ENCODE assay signal across 12 cellular contexts in genomic region chr11:2824851-2825250, GRCh38.
A peak's percentile ranks its signal among the peaks of the same experiment; 100 is the strongest.
DNase-seq lines count a peak whose midpoint lies in the region; ATAC-seq, FAIRE-seq and TF ChIP-seq lines count a peak whose summit lies in the region.
"Had no signal": no experiment of that assay in that cellular context is flagged by ENCODE, and none has a peak within 500 bp of the region (broad histone marks: within the 10 kb centered on the region; RNA-seq: fewer than 3 reads in every experiment).

No MANE protein-coding gene starts in this region.

- peaks cover 34% of the 10 kb centered on the region for H3K9me3 Mint-ChIP-seq in neural crest cell
- H3K9me3 Mint-ChIP-seq in activated naive CD4-positive, alpha-beta T cell treated with anti-CD3 and anti-CD28 coated beads, Interleukin-2, amount 10 ng/mL, durations not matched to agents 7 days and 5 days = peaks cover 63% of the 10 kb centered on the region

- H3K27me3 ChIP-seq in PC-9 (ENCODE audit: insufficient read depth, low read depth) = no peaks in the 10 kb centered on the region
- H3K27me3 ChIP-seq in fibroblast of lung (ENCODE audit: control insufficient read depth, insufficient read depth, low read length) = no peaks in the 10 kb centered on the region
- H3K27me3 ChIP-seq in tibial nerve = no peaks in the 10 kb centered on the region

- no peaks in the 10 kb centered on the region for H3K27me3 Mint-ChIP-seq in neural crest cell (ENCODE audit: low read depth)
- peaks cover 12% of the 10 kb centered on the region for H3K27me3 Mint-ChIP-seq in activated naive CD4-positive, alpha-beta T cell treated with anti-CD3 and anti-CD28 coated beads, Interleukin-2, amount 10 ng/mL, durations not matched to agents 7 days and 5 days

- H3K9me2 ChIP-seq in PC-9 (ENCODE audit: insufficient read depth) = no peaks in the 10 kb centered on the region

- TF ChIP-seq POLR2A in tibial nerve (IDR thresholded peaks at IDR 0.05) = no peak

- no peak for ATAC-seq in GM19023 (IDR thresholded peaks at IDR 0.05; ENCODE audit: unreplicated experiment)
- ATAC-seq: CD8-positive, alpha-beta T cell had no signal

- no peak for FAIRE-seq in RCC 7860 (lab: Jason Lieb, UNC)

- H3K36me3 Mint-ChIP-seq in neural crest cell (ENCODE audit: low read depth) = peaks cover 34% of the 10 kb centered on the region
- H3K36me3 Mint-ChIP-seq in activated naive CD4-positive, alpha-beta T cell treated with anti-CD3 and anti-CD28 coated beads, Interleukin-2, amount 10 ng/mL, durations not matched to agents 7 days and 5 days = peaks cover 23% of the 10 kb centered on the region

- no peak overlapping the region for H3K4me3 Mint-ChIP-seq in neural crest cell
- H3K4me3 Mint-ChIP-seq in activated naive CD4-positive, alpha-beta T cell treated with anti-CD3 and anti-CD28 coated beads, Interleukin-2, amount 10 ng/mL, durations not matched to agents 7 days and 5 days = no peak overlapping the region
- H3K4me3 Mint-ChIP-seq: CD8-positive, alpha-beta T cell had no signal

- no TSS peak for BruUV-seq in PC-9 (replicated peaks; lab: Mats Ljungman, UMichigan)

- H3K4me3 ChIP-seq in PC-9 (no peak overlapping the region), fibroblast of lung (replicated peaks in 1 of 4; ENCODE audit: control extremely low read depth in 1 of 4, insufficient read depth in 1 of 4, low read depth in 3 of 4, low read length in 4 of 4) (no peak overlapping the region), tibial nerve (no peak overlapping the region)

- H3K79me2 ChIP-seq in PC-9 (ENCODE audit: low read depth) (no peaks in the 10 kb centered on the region), fibroblast of lung (ENCODE audit: control insufficient read depth, insufficient read depth, low read length) (no peaks in the 10 kb centered on the region)
- H3K79me2 ChIP-seq: parathyroid adenoma had no signal

- no peak for TF ChIP-seq CTCF in PC-9 (conservative IDR thresholded peaks at IDR 0.05)
- TF ChIP-seq CTCF in fibroblast of lung (conservative IDR thresholded peaks at IDR 0.05 in 1 of 2, IDR thresholded peaks at IDR 0.05 in 1 of 2; ENCODE audit: low read depth in 1 of 2, low read length in 2 of 2) = no peak
- no peak for TF ChIP-seq CTCF in neural crest cell (conservative IDR thresholded peaks at IDR 0.05)
- no peak for TF ChIP-seq CTCF in tibial nerve (IDR thresholded peaks at IDR 0.05)

- CTCF ChIA-PET in PC-9 (lab: Charles Lee) = no interaction called here
- CTCF ChIA-PET in activated naive CD4-positive, alpha-beta T cell treated with anti-CD3 and anti-CD28 coated beads, Interleukin-2, amount 10 ng/mL, durations not matched to agents 7 days and 5 days (lab: Charles Lee) = no interaction called here

- WGBS in tibial nerve, 2 donors = 80 to 81% methylated on average over 12 to 18 of the region's 18 CpGs

- H3K9ac ChIP-seq in fibroblast of lung (ENCODE audit: insufficient read depth, low read length) = no peak overlapping the region
- H3K9ac ChIP-seq: parathyroid adenoma had no signal

- H4K20me1 ChIP-seq in PC-9 (ENCODE audit: insufficient read depth) (no peaks in the 10 kb centered on the region), fibroblast of lung (ENCODE audit: control insufficient read depth, extremely low read depth, insufficient read depth, low read length) (no peaks in the 10 kb centered on the region)

- H3F3A ChIP-seq in PC-9 (ENCODE audit: insufficient read depth, low read depth) = 0 out of 2 replicates have a peak, but pooled peaks cover 3% of the 10 kb centered on the region

- TF ChIP-seq EP300 in tibial nerve (IDR thresholded peaks at IDR 0.05) = no peak

- 0 out of 2 replicates have a peak, but pooled peaks cover 3% of the 10 kb centered on the region for H3K9me3 ChIP-seq in PC-9 (ENCODE audit: insufficient read depth, low read depth)
- no peaks in the 10 kb centered on the region for H3K9me3 ChIP-seq in fibroblast of lung (ENCODE audit: control insufficient read depth, insufficient read depth, low read depth, low read length)
- peaks cover 0 to 36% (median 4%) of the 10 kb centered on the region in 4 donors for H3K9me3 ChIP-seq in tibial nerve

- H3K4me1 ChIP-seq in PC-9 (replicated peaks; ENCODE audit: insufficient read depth) (peaks cover 19% of the 10 kb centered on the region), fibroblast of lung (ENCODE audit: control insufficient read depth, extremely low read depth, insufficient read depth, low read length) (peaks cover 20% of the 10 kb centered on the region), tibial nerve (peaks cover 0 to 31% (median 19%) of the 10 kb centered on the region in 4 donors)
- H3K4me1 ChIP-seq: parathyroid adenoma had no signal

- peak overlapping the region; percentile 72 for H3K27ac Mint-ChIP-seq in neural crest cell (ENCODE audit: unreplicated experiment)
- no peak overlapping the region for H3K27ac Mint-ChIP-seq in activated naive CD4-positive, alpha-beta T cell treated with anti-CD3 and anti-CD28 coated beads, Interleukin-2, amount 10 ng/mL, durations not matched to agents 7 days and 5 days
- H3K27ac Mint-ChIP-seq: CD8-positive, alpha-beta T cell had no signal

- intact Hi-C loops in PC-9 (cut with micrococcal nuclease; ENCODE audit: unreplicated experiment) = loop anchor here (1.0 to 5.0 kb wide), 2 partner anchors 48 to 62 kb away; partner anchors contain the start of gene CDKN1C

- H3K27ac ChIP-seq in PC-9 (no peak overlapping the region), fibroblast of lung (ENCODE audit: insufficient read depth, low read length) (peak overlapping the region; percentile 84), tibial nerve (peak overlapping the region; percentile 3 to 91 (median 70))
- H3K27ac ChIP-seq: VCaP had no signal

- no peak overlapping the region for H2AFZ ChIP-seq in PC-9
- no peak overlapping the region for H2AFZ ChIP-seq in fibroblast of lung (ENCODE audit: low read length)
- H2AFZ ChIP-seq: parathyroid adenoma had no signal

- peaks cover 17% of the 10 kb centered on the region for H3K4me1 Mint-ChIP-seq in neural crest cell
- no peaks in the 10 kb centered on the region for H3K4me1 Mint-ChIP-seq in activated naive CD4-positive, alpha-beta T cell treated with anti-CD3 and anti-CD28 coated beads, Interleukin-2, amount 10 ng/mL, durations not matched to agents 7 days and 5 days

- H3K4me2 ChIP-seq in PC-9 (peak overlapping the region; percentile 87; the same call in 1 of the 2 replicates), fibroblast of lung (ENCODE audit: extremely low read depth, insufficient read depth, low read length) (peak overlapping the region; percentile 77)

- DNase-seq in PC-9 (no peak), fibroblast of lung (ENCODE audit: low read depth in 2 of 2) (no peak), neural crest cell (ENCODE audit: low read depth, low spot score) (no peak), tibial nerve (ENCODE audit: low spot score in 2 of 2) (peak in 1 of 2 donors; percentile 21), RCC 7860 (ENCODE audit: low spot score) (no peak)
- no peak for DNase-seq in activated naive CD4-positive, alpha-beta T cell treated with anti-CD3 and anti-CD28 coated beads, Interleukin-2, amount 10 ng/mL, durations not matched to agents 7 days and 5 days
- DNase-seq in stimulated activated naive CD4-positive, alpha-beta T cell treated with Interleukin-2 at 50 U/mL for 16 hours (lab: John Stamatoyannopoulos, UW) = no peak
- DNase-seq: CD8-positive, alpha-beta T cell; SHP77 had no signal

- H3K36me3 ChIP-seq in PC-9 (ENCODE audit: low read depth) = no peaks in the 10 kb centered on the region
- no peaks in the 10 kb centered on the region for H3K36me3 ChIP-seq in fibroblast of lung (ENCODE audit: control insufficient read depth, insufficient read depth, low read length)
- no peaks in the 10 kb centered on the region for H3K36me3 ChIP-seq in tibial nerve

- POLR2A ChIA-PET in PC-9 (lab: Charles Lee; ENCODE audit: unreplicated experiment) = no interaction called here
